In the genomic region with DNA sequence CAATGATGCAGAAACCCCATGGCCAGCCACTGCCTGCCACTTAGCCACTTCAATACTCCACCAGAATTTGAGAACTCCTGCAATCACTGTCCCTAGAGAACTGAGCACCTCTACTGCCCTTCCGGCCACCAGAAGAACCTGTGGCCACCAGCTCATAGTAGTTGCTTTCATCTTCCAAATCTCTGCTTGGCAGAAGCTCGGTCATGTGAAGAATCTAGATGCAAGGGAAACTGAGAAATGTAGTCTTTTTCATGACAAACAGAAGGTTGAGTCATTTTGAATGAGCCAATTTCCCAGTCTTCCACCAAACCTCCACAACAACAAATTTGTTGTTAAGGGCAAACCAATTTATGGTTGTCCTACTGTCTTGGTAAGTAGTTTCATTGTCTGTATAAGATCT, we compare ENCODE assay signal across 14 cellular contexts. TPM values are rescaled to one million over a fixed set of nuclear protein-coding genes. Genes with fewer than 3 reads are reported as not detected.
DNase-seq lines count a peak whose midpoint lies in the region; ATAC-seq lines count a peak whose summit lies in the region.
"Had no signal": no experiment of that assay in that cellular context is flagged by ENCODE, and none has a peak within 500 bp of the region (broad histone marks: within the 10 kb centered on the region; RNA-seq: fewer than 3 reads in every experiment).

No MANE protein-coding gene starts in this region.

- POLR2A ChIA-PET in activated CD4-positive, alpha-beta memory T cell treated with anti-CD3 and anti-CD28 coated beads for 36 hours (lab: Charles Lee): no interaction called here

- H3K4me1 Mint-ChIP-seq in activated T-helper 17 cell treated with anti-CD3 and anti-CD28 coated beads, Interleukin-2, amount 50 U/mL, for 72 hours: peaks cover 5% of the 10 kb centered on the region
- H3K4me1 Mint-ChIP-seq in activated CD4-positive, alpha-beta memory T cell treated with anti-CD3 and anti-CD28 coated beads for 36 hours (ENCODE audit: low read depth): peaks cover 3% of the 10 kb centered on the region

- intact Hi-C loops in activated CD4-positive, alpha-beta memory T cell treated with anti-CD3 and anti-CD28 coated beads for 36 hours (cut with micrococcal nuclease): no loop called here

- H3K9me3 Mint-ChIP-seq in activated T-helper 17 cell treated with anti-CD3 and anti-CD28 coated beads, Interleukin-2, amount 50 U/mL, for 72 hours: no peaks in the 10 kb centered on the region
- H3K9me3 Mint-ChIP-seq in activated CD4-positive, alpha-beta memory T cell treated with anti-CD3 and anti-CD28 coated beads for 36 hours: no peaks in the 10 kb centered on the region
- H3K9me3 Mint-ChIP-seq: activated naive CD8-positive, alpha-beta T cell treated with anti-CD3 and anti-CD28 coated beads for 36 hours; natural killer cell treated with Interleukin-12 subunit alpha and Interleukin-12 subunit beta and Interleukin-15 and Interleukin-18, amount 100 ng/mL, for 72 hours; type B pancreatic cell had no signal

- H3K27me3 Mint-ChIP-seq in activated T-helper 17 cell treated with anti-CD3 and anti-CD28 coated beads, Interleukin-2, amount 50 U/mL, for 72 hours: peaks cover 11% of the 10 kb centered on the region
- H3K27me3 Mint-ChIP-seq in activated CD4-positive, alpha-beta memory T cell treated with anti-CD3 and anti-CD28 coated beads for 36 hours: no peaks in the 10 kb centered on the region
- H3K27me3 Mint-ChIP-seq: type B pancreatic cell had no signal

- DNase-seq in activated CD4-positive, alpha-beta memory T cell treated with anti-CD3 and anti-CD28 coated beads for 36 hours: no peak
- no peak for DNase-seq in MV-4-11 (lab: John Stamatoyannopoulos, UW)
- no peak for DNase-seq in islet precursor cell
- no peak for DNase-seq in activated gamma-delta T cell (lab: John Stamatoyannopoulos, UW)
- DNase-seq: activated naive CD8-positive, alpha-beta T cell treated with anti-CD3 and anti-CD28 coated beads for 36 hours; DMS 273 treated with DMSO at 0.1 percent for 48 hours; hippocampal formation; NCI-H1092 had no signal

- peak; percentile 77 for ATAC-seq in GM18498 (IDR thresholded peaks at IDR 0.05; ENCODE audit: unreplicated experiment)
- ATAC-seq in GM19463 (IDR thresholded peaks at IDR 0.05; ENCODE audit: unreplicated experiment): peak; percentile 54
- peak; percentile 76 for ATAC-seq in HG02981 (IDR thresholded peaks at IDR 0.05; ENCODE audit: unreplicated experiment)
- ATAC-seq in activated T-helper 17 cell treated with anti-CD3 and anti-CD28 coated beads, Interleukin-2, amount 50 U/mL, for 72 hours (replicated peaks): peak; percentile 81
- ATAC-seq: natural killer cell treated with Interleukin-12 subunit alpha and Interleukin-12 subunit beta and Interleukin-15 and Interleukin-18, amount 100 ng/mL, for 72 hours had no signal

- H3K36me3 Mint-ChIP-seq in activated T-helper 17 cell treated with anti-CD3 and anti-CD28 coated beads, Interleukin-2, amount 50 U/mL, for 72 hours (ENCODE audit: low read depth): no peaks in the 10 kb centered on the region
- H3K36me3 Mint-ChIP-seq in activated CD4-positive, alpha-beta memory T cell treated with anti-CD3 and anti-CD28 coated beads for 36 hours: no peaks in the 10 kb centered on the region
- H3K36me3 Mint-ChIP-seq: activated naive CD8-positive, alpha-beta T cell treated with anti-CD3 and anti-CD28 coated beads for 36 hours; natural killer cell treated with Interleukin-12 subunit alpha and Interleukin-12 subunit beta and Interleukin-15 and Interleukin-18, amount 100 ng/mL, for 72 hours; type B pancreatic cell had no signal

- CTCF ChIA-PET in activated CD4-positive, alpha-beta memory T cell treated with anti-CD3 and anti-CD28 coated beads for 36 hours (lab: Charles Lee): interaction anchor here (0.6 kb wide), 1 partner anchor 103 kb away, joined by 3 read pairs; no protein-coding TSS in a partner anchor

- H3K4me3 Mint-ChIP-seq in activated T-helper 17 cell treated with anti-CD3 and anti-CD28 coated beads, Interleukin-2, amount 50 U/mL, for 72 hours: no peak overlapping the region
- no peak overlapping the region for H3K4me3 Mint-ChIP-seq in activated CD4-positive, alpha-beta memory T cell treated with anti-CD3 and anti-CD28 coated beads for 36 hours
- H3K4me3 Mint-ChIP-seq: activated naive CD8-positive, alpha-beta T cell treated with anti-CD3 and anti-CD28 coated beads for 36 hours; natural killer cell treated with Interleukin-12 subunit alpha and Interleukin-12 subunit beta and Interleukin-15 and Interleukin-18, amount 100 ng/mL, for 72 hours; type B pancreatic cell had no signal

- H3K27ac Mint-ChIP-seq in activated T-helper 17 cell treated with anti-CD3 and anti-CD28 coated beads, Interleukin-2, amount 50 U/mL, for 72 hours: no peak overlapping the region
- no peak overlapping the region for H3K27ac Mint-ChIP-seq in activated CD4-positive, alpha-beta memory T cell treated with anti-CD3 and anti-CD28 coated beads for 36 hours
- H3K27ac Mint-ChIP-seq: activated naive CD8-positive, alpha-beta T cell treated with anti-CD3 and anti-CD28 coated beads for 36 hours; natural killer cell treated with Interleukin-12 subunit alpha and Interleukin-12 subunit beta and Interleukin-15 and Interleukin-18, amount 100 ng/mL, for 72 hours; type B pancreatic cell had no signal

RNA-seq across cellular contexts. Expression of gene SSR3, which starts 27.9 kb away (rescaled TPM):
- total RNA-seq in activated T-helper 17 cell treated with anti-CD3 and anti-CD28 coated beads, Interleukin-2, amount 50 U/mL, for 72 hours: 100 to 1,000 TPM; 140 to 188 TPM
- 100 to 1,000 TPM; 162 to 170 TPM for total RNA-seq in activated CD4-positive, alpha-beta memory T cell treated with anti-CD3 and anti-CD28 coated beads for 36 hours
